Comparison of ENCODE assay signal across 10 cellular contexts in genomic region chr4:143355540-143356217, GRCh38. TPM values are rescaled to one million over a fixed set of nuclear protein-coding genes. Genes with fewer than 3 reads are reported as not detected.
A peak's percentile ranks its signal among the peaks of the same experiment; 100 is the strongest.
DNase-seq lines count a peak whose midpoint lies in the region; ATAC-seq, FAIRE-seq and TF ChIP-seq lines count a peak whose summit lies in the region.
"Had no signal": no experiment of that assay in that cellular context is flagged by ENCODE, and none has a peak within 500 bp of the region (broad histone marks: within the 10 kb centered on the region; RNA-seq: fewer than 3 reads in every experiment).

No MANE protein-coding gene starts in this region.

- WGBS in mesenchymal stem cell = 56% methylated on average over 4 of the region's 6 CpGs
- 71 to 76% methylated on average over 6 of the region's 6 CpGs for WGBS in upper lobe of left lung, 2 donors

- no peak overlapping the region for H2AFZ ChIP-seq in mesenchymal stem cell (ENCODE audit: low read depth, low read length)

- H3K27me3 ChIP-seq in bronchial epithelial cell (ENCODE audit: control insufficient read depth, insufficient read depth, low read length) = no peaks in the 10 kb centered on the region
- no peaks in the 10 kb centered on the region for H3K27me3 ChIP-seq in mesenchymal stem cell (ENCODE audit: control insufficient read depth in 1 of 2, insufficient read depth in 1 of 2, low read length in 2 of 2)
- H3K27me3 ChIP-seq in upper lobe of left lung = no peaks in the 10 kb centered on the region

- H3K36me3 ChIP-seq in bronchial epithelial cell (ENCODE audit: control insufficient read depth, insufficient read depth, low read length) (no peaks in the 10 kb centered on the region), mesenchymal stem cell (ENCODE audit: control insufficient read depth in 1 of 2, insufficient read depth in 2 of 2, low read depth in 1 of 2, low read length in 2 of 2) (no peaks in the 10 kb centered on the region), upper lobe of left lung (no peaks in the 10 kb centered on the region)

- intact Hi-C loops in activated naive CD4-positive, alpha-beta T cell treated with anti-CD3 and anti-CD28 coated beads for 36 hours (cut with micrococcal nuclease) = no loop called here

- H3K9ac ChIP-seq in mesenchymal stem cell (ENCODE audit: low read length) = no peak overlapping the region

- no peak for TF ChIP-seq CTCF in bronchial epithelial cell (IDR thresholded peaks at IDR 0.05; ENCODE audit: insufficient read depth, low read length, severe bottlenecking)
- no peak for TF ChIP-seq CTCF in upper lobe of left lung (IDR thresholded peaks at IDR 0.05)

- peak overlapping the region; percentile 52 for H3K4me2 ChIP-seq in mesenchymal stem cell (ENCODE audit: low read length, poor library complexity, severe bottlenecking)

- no peaks in the 10 kb centered on the region for H3K9me3 Mint-ChIP-seq in activated naive CD4-positive, alpha-beta T cell treated with anti-CD3 and anti-CD28 coated beads for 36 hours

- H3K27ac Mint-ChIP-seq in activated naive CD4-positive, alpha-beta T cell treated with anti-CD3 and anti-CD28 coated beads for 36 hours = no peak overlapping the region
- H3K27ac Mint-ChIP-seq: activated CD4-positive, alpha-beta T cell treated with anti-CD3 and anti-CD28 coated beads for 36 hours had no signal

- no peaks in the 10 kb centered on the region for H3K36me3 Mint-ChIP-seq in activated naive CD4-positive, alpha-beta T cell treated with anti-CD3 and anti-CD28 coated beads for 36 hours (ENCODE audit: low read depth)

- no peak overlapping the region for H2BK5ac ChIP-seq in mesenchymal stem cell (ENCODE audit: low read depth, low read length, poor library complexity, severe bottlenecking)

- H3K4me1 ChIP-seq in mesenchymal stem cell (ENCODE audit: control insufficient read depth, insufficient read depth, low read depth, low read length) = peaks cover 5% of the 10 kb centered on the region
- H3K4me1 ChIP-seq in upper lobe of left lung = peaks cover 50 to 83% (median 69%) of the 10 kb centered on the region in 4 donors

- H3K23ac ChIP-seq in mesenchymal stem cell (ENCODE audit: low read length in 2 of 2) = no peak overlapping the region

- H2AK5ac ChIP-seq in mesenchymal stem cell (ENCODE audit: low read length, severe bottlenecking) = no peak overlapping the region

- no peak overlapping the region for H3K4ac ChIP-seq in mesenchymal stem cell (ENCODE audit: low read depth in 1 of 2, low read length in 2 of 2)

- no peak for TF ChIP-seq EP300 in upper lobe of left lung (IDR thresholded peaks at IDR 0.05)

- H3K4me3 ChIP-seq in bronchial epithelial cell (ENCODE audit: low read depth, low read length) (no peak overlapping the region), mesenchymal stem cell (ENCODE audit: insufficient read depth in 1 of 2, low read depth in 1 of 2, low read length in 2 of 2) (no peak overlapping the region), upper lobe of left lung (no peak overlapping the region)

- peaks cover 8% of the 10 kb centered on the region for H3K79me1 ChIP-seq in mesenchymal stem cell (replicated peaks; ENCODE audit: low read length, poor library complexity, severe bottlenecking)

- no peak overlapping the region for H3K14ac ChIP-seq in mesenchymal stem cell (ENCODE audit: low read length in 2 of 2)

- H2BK12ac ChIP-seq in mesenchymal stem cell (ENCODE audit: low read length in 2 of 2) = peak overlapping the region; percentile 29 to 92

- H3K27ac ChIP-seq in mesenchymal stem cell (ENCODE audit: low read length, poor library complexity, severe bottlenecking) (peak overlapping the region; percentile 39), upper lobe of left lung (peak overlapping the region; percentile 22 to 66 (median 36))

- DNase-seq in NCI-H82 (lab: John Stamatoyannopoulos, UW) (peak; percentile 9), NCI-H82 treated with DMSO at 0.1 percent for 48 hours (lab: John Stamatoyannopoulos, UW; ENCODE audit: unreplicated experiment) (no peak), bronchial epithelial cell (ENCODE audit: low read depth) (peak; percentile 94), mesenchymal stem cell (peak; percentile 46), upper lobe of left lung (no peak), epidermal melanocyte (ENCODE audit: insufficient read length, low spot score) (no peak)
- DNase-seq in activated naive CD4-positive, alpha-beta T cell treated with anti-CD3 and anti-CD28 coated beads for 36 hours = no peak
- DNase-seq: 8988T; activated CD4-positive, alpha-beta T cell treated with anti-CD3 and anti-CD28 coated beads for 36 hours had no signal

- H3K9me3 ChIP-seq in mesenchymal stem cell (ENCODE audit: control insufficient read depth, low read length) (no peaks in the 10 kb centered on the region), upper lobe of left lung (no peaks in the 10 kb centered on the region)

- FAIRE-seq in bronchial epithelial cell (lab: Jason Lieb, UNC) = peak; percentile 58

- H4K8ac ChIP-seq in mesenchymal stem cell (ENCODE audit: low read length) = peak overlapping the region; percentile 63

- ATAC-seq in upper lobe of left lung (ENCODE audit: low FRiP score in 2 of 2) = peak; percentile 41 to 52
- no peak for ATAC-seq in HG03045 (IDR thresholded peaks at IDR 0.05; ENCODE audit: unreplicated experiment)
- ATAC-seq: activated CD4-positive, alpha-beta T cell treated with anti-CD3 and anti-CD28 coated beads for 36 hours had no signal

- no peak for TF ChIP-seq POLR2A in upper lobe of left lung (IDR thresholded peaks at IDR 0.05)

- H4K91ac ChIP-seq in mesenchymal stem cell (ENCODE audit: low read length) = no peak overlapping the region

- H3K4me3 Mint-ChIP-seq in activated naive CD4-positive, alpha-beta T cell treated with anti-CD3 and anti-CD28 coated beads for 36 hours = no peak overlapping the region
- H3K4me3 Mint-ChIP-seq: activated CD4-positive, alpha-beta T cell treated with anti-CD3 and anti-CD28 coated beads for 36 hours had no signal

- H3K27me3 Mint-ChIP-seq in activated naive CD4-positive, alpha-beta T cell treated with anti-CD3 and anti-CD28 coated beads for 36 hours (ENCODE audit: low read depth) = peaks cover 7% of the 10 kb centered on the region
- H3K27me3 Mint-ChIP-seq: activated CD4-positive, alpha-beta T cell treated with anti-CD3 and anti-CD28 coated beads for 36 hours had no signal

- no peak overlapping the region for H2BK15ac ChIP-seq in mesenchymal stem cell (ENCODE audit: low read depth, poor library complexity, severe bottlenecking)

- CTCF ChIA-PET in activated naive CD4-positive, alpha-beta T cell treated with anti-CD3 and anti-CD28 coated beads for 36 hours (lab: Charles Lee) = no interaction called here

- H2BK120ac ChIP-seq in mesenchymal stem cell (ENCODE audit: low read depth, low read length) = peak overlapping the region; percentile 8

- peaks cover 20% of the 10 kb centered on the region for H3K4me1 Mint-ChIP-seq in activated naive CD4-positive, alpha-beta T cell treated with anti-CD3 and anti-CD28 coated beads for 36 hours (ENCODE audit: low read depth)

- H3K18ac ChIP-seq in mesenchymal stem cell (ENCODE audit: low read depth in 1 of 2, low read length in 2 of 2) = peak overlapping the region; percentile 21 to 28

RNA-seq across cellular contexts. Expression of gene GAB1, which starts 19.0 kb away (rescaled TPM):
- total RNA-seq in bronchial epithelial cell = 5.0 and 10.8 TPM in 2 replicates
- polyA plus RNA-seq in mesenchymal stem cell (2013, experiment 1 of 2) = 13.3 TPM
- 13.7 TPM for polyA plus RNA-seq in mesenchymal stem cell (2013, experiment 2 of 2)
- 10 to 100 TPM; 47.1 to 77.6 (median 56.9) TPM for total RNA-seq in upper lobe of left lung
- total RNA-seq in activated naive CD4-positive, alpha-beta T cell treated with anti-CD3 and anti-CD28 coated beads for 36 hours = under 1 TPM; 0.12 to 0.29 TPM

Comparison
In these comparisons a context has a peak if more than half of its experiments do, and no peak if none do; other contexts are left out.
1. DNase-seq: peak in NCI-H82 (single experiment), bronchial epithelial cell (single experiment) and mesenchymal stem cell (single experiment); none in NCI-H82 treated with DMSO at 0.1 percent for 48 hours (single experiment), upper lobe of left lung (0 of 2), activated naive CD4-positive, alpha-beta T cell treated with anti-CD3 and anti-CD28 coated beads for 36 hours (single experiment) and epidermal melanocyte (single experiment).